ENCODE assay signal across 17 cellular contexts in the genomic region with DNA sequence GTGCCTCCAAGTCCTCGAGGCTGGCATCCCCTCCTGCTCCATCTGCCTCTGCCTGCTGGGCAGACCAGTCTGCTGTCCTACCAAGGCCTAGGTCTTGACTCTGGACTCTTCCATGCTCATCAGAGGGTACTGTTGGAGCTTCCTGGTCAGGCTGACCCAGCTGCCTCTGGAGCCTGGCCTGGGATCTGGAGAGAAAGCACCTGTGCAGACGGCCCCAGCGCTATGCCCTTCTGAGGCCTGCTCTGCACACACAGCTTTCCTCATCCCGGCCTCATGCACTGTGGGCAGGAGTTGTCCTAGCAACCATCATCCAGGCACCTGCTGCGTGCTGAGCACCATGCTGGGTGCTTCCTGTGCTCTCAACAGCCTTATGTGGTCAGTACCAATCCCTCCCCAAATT.
DNase-seq lines count a peak whose midpoint lies in the region; ATAC-seq lines count a peak whose summit lies in the region.
"Had no signal": no experiment of that assay in that cellular context is flagged by ENCODE, and none has a peak within 500 bp of the region (broad histone marks: within the 10 kb centered on the region; RNA-seq: fewer than 3 reads in every experiment).

No MANE protein-coding gene starts in this region.

- no peak overlapping the region for H3K27ac ChIP-seq in right cardiac atrium (ENCODE audit: low read length)
- no peak overlapping the region for H3K27ac ChIP-seq in aorta (ENCODE audit: low read depth in 1 of 2, low read length in 2 of 2)
- H3K27ac ChIP-seq: C4-2B, GM23248, HL-60 had no signal

- DNase-seq in NCI-H1092 treated with DMSO at 0.1 percent for 48 hours (lab: John Stamatoyannopoulos, UW) = peak; percentile 10
- no peak for DNase-seq in NCI-H1092 (lab: John Stamatoyannopoulos, UW)
- peak; percentile 12 for DNase-seq in left ventricle myocardium superior
- no peak for DNase-seq in cardiac septum (ENCODE audit: low spot score)
- DNase-seq in right cardiac atrium = peak; percentile 3 to 19 (median 10)
- peak; percentile 41 to 56 for DNase-seq in aorta
- DNase-seq in activated effector memory CD4-positive, alpha-beta T cell treated with Interleukin-2 at 50 U/mL for 16 hours = no peak
- DNase-seq in NCI-H2171 treated with DMSO at 0.1 percent for 48 hours (lab: John Stamatoyannopoulos, UW) = no peak
- DNase-seq: DMS79 treated with DMSO at 0.1 percent for 48 hours, GM23248, NCI-H1436, SHP77 treated with DMSO at 0.1 percent for 48 hours, T-helper 1 cell had no signal

- H3K27me3 ChIP-seq in right cardiac atrium (ENCODE audit: control insufficient read depth, insufficient read depth) (no peaks in the 10 kb centered on the region), aorta (ENCODE audit: control insufficient read depth in 1 of 2, insufficient read depth in 2 of 2, low read length in 1 of 2) (no peaks in the 10 kb centered on the region)

- H3K4me3 ChIP-seq in right cardiac atrium (ENCODE audit: low read length) = no peak overlapping the region
- H3K4me3 ChIP-seq in aorta (ENCODE audit: low read length in 2 of 2) = no peak overlapping the region
- H3K4me3 ChIP-seq: GM23248 had no signal

- ATAC-seq in left ventricle myocardium superior (no peak), right cardiac atrium (no peak), aorta (ENCODE audit: low FRiP score) (no peak)
- ATAC-seq: HCT116, SK-N-SH treated with all-trans-retinoic acid at 6 μM for 48 hours had no signal

- H3K4me1 ChIP-seq in right cardiac atrium (ENCODE audit: control insufficient read depth, insufficient read depth, low read length) (peaks cover 13% of the 10 kb centered on the region), aorta (ENCODE audit: control insufficient read depth in 1 of 2, insufficient read depth in 2 of 2, low read length in 2 of 2) (no peaks in the 10 kb centered on the region)

- H3K36me3 ChIP-seq in aorta (ENCODE audit: control insufficient read depth in 1 of 2, insufficient read depth in 2 of 2, low read length in 1 of 2) = no peaks in the 10 kb centered on the region

- 94% methylated on average over 5 of the region's 5 CpGs for WGBS in right cardiac atrium
- 94% methylated on average over 5 of the region's 5 CpGs for WGBS in aorta, 2 donors

- no peaks in the 10 kb centered on the region for H3K9me3 ChIP-seq in right cardiac atrium (ENCODE audit: control insufficient read depth, low read length)
- no peaks in the 10 kb centered on the region for H3K9me3 ChIP-seq in aorta (ENCODE audit: control insufficient read depth, low read length)

- intact Hi-C loops in left ventricle myocardium superior (cut with micrococcal nuclease) = no loop called here
- intact Hi-C loops in cardiac septum (cut with DNase I) = loop anchor here (5.0 kb wide), 1 partner anchor 73 kb away; a partner anchor contains a TSS
- intact Hi-C loops in right cardiac atrium (cut with DNase I) = no loop called here
- intact Hi-C loops in aorta (cut with DNase I) = no loop called here

Comparison
In these comparisons a context has a peak if more than half of its experiments do, and no peak if none do; other contexts are left out.
1. DNase-seq: peak in NCI-H1092 treated with DMSO at 0.1 percent for 48 hours (single experiment), left ventricle myocardium superior (single experiment), right cardiac atrium (3 of 3) and aorta (2 of 2); none in NCI-H1092 (single experiment), cardiac septum (single experiment), activated effector memory CD4-positive, alpha-beta T cell treated with Interleukin-2 at 50 U/mL for 16 hours (single experiment) and NCI-H2171 treated with DMSO at 0.1 percent for 48 hours (single experiment).